In genomic region chr15:75036269-75036668, GRCh38 we compare ENCODE assay signal across 9 cellular contexts. TPM values are rescaled to one million over a fixed set of nuclear protein-coding genes. Genes with fewer than 3 reads are reported as not detected.
DNase-seq lines count a peak whose midpoint lies in the region; ATAC-seq and TF ChIP-seq lines count a peak whose summit lies in the region.
"Had no signal": no experiment of that assay in that cellular context is flagged by ENCODE, and none has a peak within 500 bp of the region (broad histone marks: within the 10 kb centered on the region; RNA-seq: fewer than 3 reads in every experiment).

No MANE protein-coding gene starts in this region.

- intact Hi-C loops in left colon (cut with DNase I, micrococcal nuclease), result no loop called here

- no peak overlapping the region for H3K4me3 ChIP-seq in AG10803 (ENCODE audit: low read length)

- DNase-seq in AG10803 (ENCODE audit: low read depth), result peak; percentile 15
- DNase-seq in HT1080 (ENCODE audit: low read depth), result peak; percentile 53
- DNase-seq in amniotic epithelial cell (ENCODE audit: low read depth), result peak; percentile 38
- DNase-seq in left colon, result peak; percentile 39 to 70
- DNase-seq in superior temporal gyrus (ENCODE audit: extremely low spot score), result no peak
- no peak for DNase-seq in NCI-H524 treated with DMSO at 0.1 percent for 48 hours (lab: John Stamatoyannopoulos, UW)
- DNase-seq in SKM-1 treated with dmso at 0.1 percent for 144 hours (lab: John Stamatoyannopoulos, UW; ENCODE audit: unreplicated experiment), result no peak
- DNase-seq in activated CD4-positive, alpha-beta T cell treated with anti-CD3 and anti-CD28 coated beads, Interleukin-2, amount 50 U/mL, for 48 hours, result no peak
- DNase-seq: activated gamma-delta T cell had no signal

- no peak for TF ChIP-seq CTCF in AG10803 (conservative IDR thresholded peaks at IDR 0.05; ENCODE audit: low read length)

- peak; percentile 92 for ATAC-seq in left colon

RNA-seq across cellular contexts. Expression of gene PPCDC, which starts 12.9 kb away (rescaled TPM):
- 13.4 and 15.8 TPM in 2 replicates for total RNA-seq in HT1080 (2014; rRNA removed; shearing (Covaris generic))
- polyA plus RNA-seq in HT1080 (2015; cell fraction: cytosol; rRNA removed), result 16.0 and 17.2 TPM in 2 replicates
- 15.5 and 22.0 TPM in 2 replicates for polyA plus RNA-seq in HT1080 (2015; cell fraction: nucleus; rRNA removed)
- total RNA-seq in left colon, result 10 to 100 TPM; 11.1 to 13.6 TPM

RNA-seq across cellular contexts. Expression of gene SCAMP5, which starts 40.9 kb away (rescaled TPM):
- total RNA-seq in HT1080 (2014; rRNA removed; shearing (Covaris generic)), result 0.90 and 1.8 TPM in 2 replicates
- polyA plus RNA-seq in HT1080 (2015; cell fraction: cytosol; rRNA removed), result 1.1 and 1.6 TPM in 2 replicates
- polyA plus RNA-seq in HT1080 (2015; cell fraction: nucleus; rRNA removed), result 1.6 and 4.9 TPM in 2 replicates
- total RNA-seq in left colon, result 1 to 10 TPM; 4.5 to 8.6 TPM

Comparison
In these comparisons a context has a peak if more than half of its experiments do, and no peak if none do; other contexts are left out.
1. DNase-seq: peak in AG10803 (single experiment), HT1080 (single experiment), amniotic epithelial cell (single experiment) and left colon (2 of 2); none in superior temporal gyrus (single experiment), NCI-H524 treated with DMSO at 0.1 percent for 48 hours (single experiment), SKM-1 treated with dmso at 0.1 percent for 144 hours (single experiment) and activated CD4-positive, alpha-beta T cell treated with anti-CD3 and anti-CD28 coated beads, Interleukin-2, amount 50 U/mL, for 48 hours (0 of 2).